Comparison of ENCODE assay signal across 18 cellular contexts in genomic region chr2:47256416-47257087, GRCh38.
DNase-seq lines count a peak whose midpoint lies in the region; ATAC-seq and TF ChIP-seq lines count a peak whose summit lies in the region.
"Had no signal": no experiment of that assay in that cellular context is flagged by ENCODE, and none has a peak within 500 bp of the region (broad histone marks: within the 10 kb centered on the region; RNA-seq: fewer than 3 reads in every experiment).

No MANE protein-coding gene starts in this region.

- POLR2A ChIA-PET in Panc1 (lab: Charles Lee): no interaction called here

- H3K4me1 ChIP-seq in GM23338 (ENCODE audit: insufficient read depth) (peaks cover 8% of the 10 kb centered on the region; the same call in 1 of the 2 replicates), Panc1 (ENCODE audit: control insufficient read depth, insufficient read depth, low read length) (peaks cover 7% of the 10 kb centered on the region; the same call in 1 of the 2 replicates), trophoblast cell (ENCODE audit: control insufficient read depth in 1 of 2, insufficient read depth in 2 of 2, low read length in 2 of 2) (peaks cover 2 to 3% of the 10 kb centered on the region in 2 experiments)

- H3K36me3 ChIP-seq in GM23338 (ENCODE audit: insufficient read depth) (no peaks in the 10 kb centered on the region), Panc1 (ENCODE audit: control insufficient read depth, insufficient read depth, low read length) (no peaks in the 10 kb centered on the region), trophoblast cell (ENCODE audit: control insufficient read depth in 1 of 2, insufficient read depth in 2 of 2, low read length in 2 of 2) (no peaks in the 10 kb centered on the region)

- H3F3A ChIP-seq in GM23338 (replicated peaks; ENCODE audit: low read depth): no peaks in the 10 kb centered on the region; the same call in 1 of the 2 replicates

- ATAC-seq in GM23338 (peak; percentile 77), Panc1 (peak; percentile 75), HG03139 (IDR thresholded peaks at IDR 0.05; ENCODE audit: unreplicated experiment) (no peak)
- no peak for ATAC-seq in effector memory CD8-positive, alpha-beta T cell (replicated peaks)
- ATAC-seq: SK-N-SH treated with all-trans-retinoic acid at 6 μM for 48 hours had no signal

- H3K9me3 Mint-ChIP-seq in GM23338: no peaks in the 10 kb centered on the region
- H3K9me3 Mint-ChIP-seq in effector memory CD8-positive, alpha-beta T cell: no peaks in the 10 kb centered on the region

- H3K9me3 ChIP-seq in Panc1 (ENCODE audit: control insufficient read depth, insufficient read depth, low read depth, low read length) (no peaks in the 10 kb centered on the region), trophoblast cell (ENCODE audit: insufficient read depth, low read depth, low read length) (no peaks in the 10 kb centered on the region)

- H2BK120ac ChIP-seq in trophoblast cell (ENCODE audit: insufficient read depth, low read length, poor library complexity): no peak overlapping the region

- H3K36me3 Mint-ChIP-seq in GM23338 (ENCODE audit: low read depth): no peaks in the 10 kb centered on the region
- no peaks in the 10 kb centered on the region for H3K36me3 Mint-ChIP-seq in effector memory CD8-positive, alpha-beta T cell (ENCODE audit: insufficient read depth)
- H3K36me3 Mint-ChIP-seq: CD14-positive monocyte had no signal

- no peak overlapping the region for H3K18ac ChIP-seq in trophoblast cell (ENCODE audit: low read length)

- no peak overlapping the region for H3K9ac ChIP-seq in trophoblast cell (ENCODE audit: low read length)

- H3K4me3 ChIP-seq in GM23338 (no peak overlapping the region), Panc1 (ENCODE audit: low read depth in 2 of 2, low read length in 2 of 2) (no peak overlapping the region), trophoblast cell (ENCODE audit: low read depth, low read length) (no peak overlapping the region)

- H3K79me2 ChIP-seq in GM23338 (replicated peaks; ENCODE audit: insufficient read depth): no peaks in the 10 kb centered on the region
- H3K79me2 ChIP-seq in trophoblast cell (ENCODE audit: control insufficient read depth, insufficient read depth, low read length, poor library complexity): no peaks in the 10 kb centered on the region

- peak overlapping the region; percentile 16 for H4K12ac ChIP-seq in trophoblast cell (ENCODE audit: low read depth, low read length)

- H2AFZ ChIP-seq in GM23338: peak overlapping the region; percentile 90
- H2AFZ ChIP-seq in trophoblast cell (ENCODE audit: insufficient read depth, low read length, poor library complexity): no peak overlapping the region

- H3K27me3 Mint-ChIP-seq in GM23338 (ENCODE audit: insufficient read depth, low read depth, poor library complexity): peaks cover 8% of the 10 kb centered on the region
- peaks cover 0 to 7% of the 10 kb centered on the region in 2 donors for H3K27me3 Mint-ChIP-seq in effector memory CD8-positive, alpha-beta T cell
- H3K27me3 Mint-ChIP-seq: B cell had no signal

- H4K20me1 ChIP-seq in GM23338 (replicated peaks; ENCODE audit: insufficient read depth): no peaks in the 10 kb centered on the region

- in situ Hi-C loops in Panc1 (cut with HindIII; ENCODE audit: low pct_unique_long_range_greater_than_20kb, low sequenced_read_pairs): no loop called here

- BruUV-seq in Panc1 (replicated peaks; lab: Mats Ljungman, UMichigan): no TSS peak

- no peak overlapping the region for H2AK5ac ChIP-seq in trophoblast cell (ENCODE audit: low read length)

- H3K4ac ChIP-seq in trophoblast cell (ENCODE audit: low read depth, low read length): no peak overlapping the region

- DNase-seq in GM23338 (ENCODE audit: low spot score) (no peak), Panc1 (ENCODE audit: low read depth, low spot score) (no peak), left kidney (ENCODE audit: low read depth, low spot score) (peak; percentile 56), trophoblast cell (no peak), AG08395 (ENCODE audit: low spot score) (no peak), NCI-H446 (lab: John Stamatoyannopoulos, UW) (no peak)
- DNase-seq in effector memory CD8-positive, alpha-beta T cell: no peak
- DNase-seq: GDM1, KG1, NCI-H1092 treated with DMSO at 0.1 percent for 48 hours, NCI-H2081 treated with DMSO at 0.1 percent for 48 hours, NCI-H446 treated with DMSO at 0.1 percent for 48 hours, NCI-H69 had no signal

- H4K8ac ChIP-seq in trophoblast cell (ENCODE audit: low read depth, low read length): peak overlapping the region; percentile 25

- H2BK5ac ChIP-seq in trophoblast cell (ENCODE audit: low read depth, low read length, poor library complexity): no peak overlapping the region

- no CpG with 5 or more reads among the region's 9 CpGs for WGBS in trophoblast cell (ENCODE audit: extremely low coverage, insufficient coverage, insufficient read length)

- H3K23ac ChIP-seq in trophoblast cell (ENCODE audit: low read length): no peak overlapping the region

- CTCF ChIA-PET in Panc1 (lab: Charles Lee): no interaction called here

- H2BK12ac ChIP-seq in trophoblast cell (ENCODE audit: low read length): peak overlapping the region; percentile 65

- 0 out of 2 replicates have a peak overlapping the region, but pooled peaks have one; percentile 42 for H3K27ac Mint-ChIP-seq in GM23338
- no peak overlapping the region for H3K27ac Mint-ChIP-seq in effector memory CD8-positive, alpha-beta T cell
- H3K27ac Mint-ChIP-seq: B cell had no signal

- no peaks in the 10 kb centered on the region for H3K79me1 ChIP-seq in trophoblast cell (ENCODE audit: low read length)

- H3K9me2 ChIP-seq in GM23338 (ENCODE audit: insufficient read depth): no peaks in the 10 kb centered on the region

- TF ChIP-seq CTCF in GM23338 (conservative IDR thresholded peaks at IDR 0.05; ENCODE audit: low read depth in 2 of 2) (no peak), Panc1 (IDR thresholded peaks at IDR 0.05) (no peak)

- no peak overlapping the region for H3K4me2 ChIP-seq in GM23338
- no peak overlapping the region for H3K4me2 ChIP-seq in trophoblast cell (ENCODE audit: low read length)

- no peak overlapping the region for H3K27ac ChIP-seq in GM23338 (ENCODE audit: low read depth)
- H3K27ac ChIP-seq in Panc1 (ENCODE audit: low read length): no peak overlapping the region
- no peak overlapping the region for H3K27ac ChIP-seq in trophoblast cell (ENCODE audit: low read depth, low read length)
- H3K27ac ChIP-seq: HL-60 had no signal

- H3K27me3 ChIP-seq in GM23338 (ENCODE audit: insufficient read depth) (no peaks in the 10 kb centered on the region), Panc1 (ENCODE audit: control insufficient read depth, insufficient read depth, low read length) (no peaks in the 10 kb centered on the region), trophoblast cell (ENCODE audit: insufficient read depth, low read length) (no peaks in the 10 kb centered on the region)

- no peak overlapping the region for H3K14ac ChIP-seq in trophoblast cell (ENCODE audit: low read length)

- peaks cover 13% of the 10 kb centered on the region for H3K4me1 Mint-ChIP-seq in GM23338
- no peaks in the 10 kb centered on the region for H3K4me1 Mint-ChIP-seq in effector memory CD8-positive, alpha-beta T cell (ENCODE audit: low read depth in 2 of 2)

- no peak overlapping the region; the same call in 2 of the 3 replicates for H3K4me3 Mint-ChIP-seq in GM23338
- no peak overlapping the region for H3K4me3 Mint-ChIP-seq in effector memory CD8-positive, alpha-beta T cell
- H3K4me3 Mint-ChIP-seq: B cell, CD14-positive monocyte had no signal

- H4K91ac ChIP-seq in trophoblast cell (ENCODE audit: low read depth, low read length): no peak overlapping the region

- intact Hi-C loops in Panc1 (cut with micrococcal nuclease; ENCODE audit: unreplicated experiment): no loop called here

TF ChIP-seq in GM23338, 12 proteins besides CTCF, POLR2A, EP300 and RAD21 (continues in another document):
- TF ChIP-seq JUNB (IDR thresholded peaks at IDR 0.05; ENCODE audit: unreplicated experiment) (no peak), ETS1 (IDR thresholded peaks at IDR 0.05) (no peak), POLR2AphosphoS5 (IDR thresholded peaks at IDR 0.05; ENCODE audit: low read depth) (no peak), EZH2 (IDR thresholded peaks at IDR 0.05; ENCODE audit: low read depth, unreplicated experiment) (no peak), EZH2phosphoT487 (IDR thresholded peaks at IDR 0.05; ENCODE audit: unreplicated experiment) (no peak), NANOG (IDR thresholded peaks at IDR 0.05; ENCODE audit: borderline replicate concordance) (no peak), CREB1 (CRISPR knock-in tag; IDR thresholded peaks at IDR 0.05; ENCODE audit: low read depth) (no peak), ZNF114 (CRISPR knock-in tag; IDR thresholded peaks at IDR 0.05) (no peak), ZNF331 (CRISPR knock-in tag; IDR thresholded peaks at IDR 0.05; ENCODE audit: low read depth) (no peak)

Comparison
In these comparisons a context has a peak if more than half of its experiments do, and no peak if none do; other contexts are left out.
1. ATAC-seq: peak in GM23338 (single experiment) and Panc1 (single experiment); none in effector memory CD8-positive, alpha-beta T cell (single experiment) and HG03139 (single experiment).